8 cellular contexts compared by ENCODE assay signal in genomic region chr14:89185919-89186849, GRCh38.
A peak's percentile ranks its signal among the peaks of the same experiment; 100 is the strongest.
DNase-seq lines count a peak whose midpoint lies in the region; ATAC-seq and TF ChIP-seq lines count a peak whose summit lies in the region.

No MANE protein-coding gene starts in this region.

- H4K5ac ChIP-seq in H9 (ENCODE audit: insufficient read length, low read depth, low read length), result no peak overlapping the region

- H2BK20ac ChIP-seq in H9 (ENCODE audit: low read depth, low read length, poor library complexity, severe bottlenecking), result no peak overlapping the region

- no peaks in the 10 kb centered on the region for H3K4me1 ChIP-seq in H9 (ENCODE audit: insufficient read depth, low read length)

- H3K9me3 ChIP-seq in H9 (ENCODE audit: control insufficient read depth, low read depth, low read length), result no peaks in the 10 kb centered on the region

- no peak overlapping the region for H3K18ac ChIP-seq in H9 (ENCODE audit: insufficient read length, low read depth, low read length)

- H3K23me2 ChIP-seq in H9 (ENCODE audit: insufficient read length, low read depth, low read length, poor library complexity, severe bottlenecking), result no peaks in the 10 kb centered on the region

- ATAC-seq in GM21786 (IDR thresholded peaks at IDR 0.05; ENCODE audit: unreplicated experiment), result no peak
- no peak for ATAC-seq in GM19023 (IDR thresholded peaks at IDR 0.05; ENCODE audit: unreplicated experiment)
- ATAC-seq in GM21619 (IDR thresholded peaks at IDR 0.05; ENCODE audit: unreplicated experiment), result no peak

- no peak overlapping the region for H3K56ac ChIP-seq in H9 (ENCODE audit: insufficient read length, low read depth, low read length)

- no peak overlapping the region for H2BK12ac ChIP-seq in H9 (ENCODE audit: insufficient read length, low read depth, low read length)

- no peak overlapping the region for H3K4me3 Mint-ChIP-seq in H9

- H2BK15ac ChIP-seq in H9 (ENCODE audit: low read depth, low read length), result no peak overlapping the region

- no CpG with 5 or more reads among the region's 13 CpGs for WGBS in H9 (ENCODE audit: extremely low coverage, insufficient read length, low lambda C conversion rate)

- H2BK5ac ChIP-seq in H9 (ENCODE audit: insufficient read length, low read length), result no peak overlapping the region

- H4K8ac ChIP-seq in H9 (replicated peaks; ENCODE audit: insufficient read length, low read depth, low read length), result no peak overlapping the region

- H3K4ac ChIP-seq in H9 (ENCODE audit: low read depth, low read length), result no peak overlapping the region

- H2AFZ ChIP-seq in H9 (ENCODE audit: low read length), result no peak overlapping the region

- H3K27me3 Mint-ChIP-seq in H9 (ENCODE audit: low read depth), result no peaks in the 10 kb centered on the region

- peak; percentile 22; the same call in 2 of the 3 replicates for TF ChIP-seq CTCF in H9 (conservative IDR thresholded peaks at IDR 0.05)

- peak; percentile 47 for DNase-seq in A172 (ENCODE audit: low spot score)
- DNase-seq in H9, result no peak
- peak; percentile 93 for DNase-seq in islet precursor cell
- no peak for DNase-seq in activated gamma-delta T cell treated with Interleukin-2 at 50 U/mL for 16 hours

- H3K36me3 Mint-ChIP-seq in H9 (ENCODE audit: insufficient read depth in 1 of 3, low read depth in 3 of 3), result peaks cover 22 to 30% (median 30%) of the 10 kb centered on the region in 3 experiments

- peaks cover 35 to 36% of the 10 kb centered on the region in 2 experiments for H3K4me1 Mint-ChIP-seq in H9

- H3K79me1 ChIP-seq in H9 (ENCODE audit: insufficient read depth, low read depth, low read length, poor library complexity, severe bottlenecking), result no peaks in the 10 kb centered on the region

- H3K79me2 ChIP-seq in H9 (ENCODE audit: insufficient read depth, low read length), result no peaks in the 10 kb centered on the region; the same call in 1 of the 2 replicates

- no peak overlapping the region for H3K27ac ChIP-seq in H9 (ENCODE audit: insufficient read length, low read depth, low read length)
- H3K27ac ChIP-seq in angular gyrus (ENCODE audit: low read depth, low read length), result peak overlapping the region; percentile 46

- H3K9me3 Mint-ChIP-seq in H9, result no peaks in the 10 kb centered on the region

- no peaks in the 10 kb centered on the region for H3K27me3 ChIP-seq in H9 (ENCODE audit: insufficient read depth, low read length)

- H2BK120ac ChIP-seq in H9 (ENCODE audit: low read depth, low read length, poor library complexity, severe bottlenecking), result no peak overlapping the region

- H3K14ac ChIP-seq in H9 (ENCODE audit: insufficient read depth, low read length), result no peak overlapping the region

- no peak overlapping the region for H4K91ac ChIP-seq in H9 (ENCODE audit: insufficient read length, low read depth, low read length)

- peak overlapping the region in 2 of 3 experiments; percentile 77 to 86; a peak in 4 of 7 replicates for H3K27ac Mint-ChIP-seq in H9

- no peak overlapping the region for H3K4me2 ChIP-seq in H9 (ENCODE audit: insufficient read depth, insufficient read length, low read length)

- no peak overlapping the region for H3K9ac ChIP-seq in H9 (ENCODE audit: extremely low read depth, insufficient read length, low read length)

- H2AK5ac ChIP-seq in H9 (ENCODE audit: insufficient read length, low read length), result no peak overlapping the region

- no peaks in the 10 kb centered on the region for H4K20me1 ChIP-seq in H9 (ENCODE audit: control insufficient read depth, insufficient read depth, insufficient read length)

- no peak overlapping the region for H3K23ac ChIP-seq in H9 (ENCODE audit: insufficient read length, low read depth, low read length)

- no peak overlapping the region for H3T11ph ChIP-seq in H9 (ENCODE audit: low read length)

Comparison
In these comparisons a context has a peak if more than half of its experiments do, and no peak if none do; other contexts are left out.
1. DNase-seq: peak in A172 (single experiment) and islet precursor cell (single experiment); none in H9 (single experiment) and activated gamma-delta T cell treated with Interleukin-2 at 50 U/mL for 16 hours (single experiment).